ENCODE assay signal across 12 cellular contexts in the genomic region with DNA sequence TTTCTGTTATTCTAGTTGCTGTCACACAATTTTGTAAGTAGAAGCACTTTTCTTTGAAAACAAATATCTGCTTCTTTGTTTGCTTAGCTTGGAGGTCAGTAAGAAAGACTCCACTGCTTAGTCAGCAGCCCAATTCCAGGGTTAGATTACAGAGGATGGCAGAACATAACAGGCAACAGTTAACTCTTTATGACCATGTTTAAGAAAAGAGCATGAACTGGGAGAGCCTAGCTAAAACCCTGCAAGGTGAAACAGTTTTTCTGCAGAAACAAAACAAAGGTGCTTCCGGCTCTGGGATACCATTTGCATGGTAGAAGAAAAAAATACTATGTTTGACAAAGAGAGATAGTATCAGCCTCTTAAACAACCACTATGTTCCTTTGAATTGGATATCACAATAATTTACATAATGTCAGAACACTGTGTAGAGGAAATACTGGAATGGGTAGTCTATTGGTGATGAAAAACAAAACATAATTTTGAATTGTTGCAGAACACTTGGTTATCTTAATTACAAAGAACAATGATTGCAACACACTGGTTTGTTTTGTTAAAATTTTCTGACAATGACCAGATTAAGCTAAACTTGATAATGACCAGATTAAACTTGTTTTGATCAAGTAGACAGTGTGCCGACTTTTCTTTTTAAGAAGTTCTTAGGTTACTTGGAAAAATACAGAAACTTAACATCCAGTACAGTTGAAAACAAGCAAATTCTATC. TPM values are rescaled to one million over a fixed set of nuclear protein-coding genes. Genes with fewer than 3 reads are reported as not detected.
DNase-seq lines count a peak whose midpoint lies in the region; ATAC-seq, FAIRE-seq and TF ChIP-seq lines count a peak whose summit lies in the region.
"Had no signal": no experiment of that assay in that cellular context is flagged by ENCODE, and none has a peak within 500 bp of the region (broad histone marks: within the 10 kb centered on the region; RNA-seq: fewer than 3 reads in every experiment).

No MANE protein-coding gene starts in this region.

- no peak for ATAC-seq in HG02571 (IDR thresholded peaks at IDR 0.05; ENCODE audit: unreplicated experiment)
- ATAC-seq: stimulated activated naive CD8-positive, alpha-beta T cell treated with anti-CD3 and anti-CD28 coated beads, Interleukin-15, amount 100 ng/mL, for 72 hours had no signal

- FAIRE-seq in D721Med (lab: Jason Lieb, UNC): no peak

- TF ChIP-seq CTCF in VCaP (conservative IDR thresholded peaks at IDR 0.05) (no peak), D721Med (IDR thresholded peaks at IDR 0.05; ENCODE audit: insufficient read depth, missing control alignments) (no peak)

- peak; percentile 55 for DNase-seq in HuH-7 (ENCODE audit: low spot score)
- peak; percentile 44 for DNase-seq in iPS DF 4.7 (ENCODE audit: extremely low read depth, low spot score)
- peak; percentile 53 for DNase-seq in renal cortical epithelial cell (ENCODE audit: low read depth)
- DNase-seq in C1 segment of cervical spinal cord (lab: John Stamatoyannopoulos, UW): no peak
- no peak for DNase-seq in D721Med (ENCODE audit: insufficient read length, low spot score)
- DNase-seq in anterior cingulate cortex (lab: John Stamatoyannopoulos, UW): no peak
- DNase-seq: immature natural killer cell; NCI-H1048; stimulated activated CD4-positive, alpha-beta T cell treated with anti-CD3 and anti-CD28 coated beads, Interleukin-2, amount 100 ng/mL, for 48 hours; stimulated activated naive CD8-positive, alpha-beta T cell treated with anti-CD3 and anti-CD28 coated beads, Interleukin-15, amount 100 ng/mL, for 72 hours had no signal

- peak overlapping the region; percentile 89 for H3K27ac ChIP-seq in VCaP

RNA-seq across cellular contexts. Expression of gene PPM1H, which starts 22.4 kb away (rescaled TPM):
- total RNA-seq in renal cortical epithelial cell: 27.1 and 36.6 TPM in 2 replicates

Comparison
In these comparisons a context has a peak if more than half of its experiments do, and no peak if none do; other contexts are left out.
1. DNase-seq: peak in HuH-7 (single experiment), iPS DF 4.7 (single experiment) and renal cortical epithelial cell (single experiment); none in C1 segment of cervical spinal cord (0 of 14), D721Med (single experiment) and anterior cingulate cortex (0 of 58).